In the genomic region with DNA sequence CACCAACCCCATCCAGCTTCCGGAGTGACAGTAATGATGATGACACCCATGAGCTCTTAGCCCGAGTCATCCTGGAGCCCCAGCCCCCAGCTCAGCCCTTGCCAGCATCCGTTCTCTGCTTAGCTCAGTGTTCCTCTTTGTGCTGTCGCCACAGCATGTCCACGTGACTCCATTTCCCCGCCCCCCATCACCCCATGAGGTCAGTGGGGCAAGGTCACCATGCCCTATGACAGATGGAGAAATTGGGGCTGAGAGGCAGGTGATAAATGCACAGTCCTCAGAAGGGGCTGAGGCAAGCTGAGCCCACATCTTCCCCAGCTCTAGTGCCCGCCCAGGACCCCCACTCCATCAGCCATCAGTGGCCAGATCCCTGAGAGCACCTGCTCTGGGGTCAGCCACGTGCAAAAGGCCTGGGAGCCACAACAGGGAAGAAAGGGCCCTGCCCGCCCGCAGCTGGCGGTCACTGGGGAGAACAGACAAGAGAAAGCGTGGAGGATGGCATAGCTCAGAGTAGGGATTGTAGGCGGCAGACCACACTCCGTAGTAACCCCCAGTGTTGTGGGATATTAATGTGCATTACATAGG, we compare ENCODE assay signal across 10 cellular contexts. TPM values are rescaled to one million over a fixed set of nuclear protein-coding genes. Genes with fewer than 3 reads are reported as not detected.
DNase-seq lines count a peak whose midpoint lies in the region; ATAC-seq and TF ChIP-seq lines count a peak whose summit lies in the region.
"Had no signal": no experiment of that assay in that cellular context is flagged by ENCODE, and none has a peak within 500 bp of the region (broad histone marks: within the 10 kb centered on the region; RNA-seq: fewer than 3 reads in every experiment).

No MANE protein-coding gene starts in this region.

- peak overlapping the region; percentile 33 for H2AFZ ChIP-seq in IMR-90 (replicated peaks; ENCODE audit: low read length, poor library complexity)

- no peak overlapping the region for H3K4me2 ChIP-seq in IMR-90 (ENCODE audit: low read depth, low read length)

- TF ChIP-seq CTCF in IMR-90 (conservative IDR thresholded peaks at IDR 0.05; ENCODE audit: low read depth, low read length), result no peak
- TF ChIP-seq CTCF in activated CD8-positive, alpha-beta T cell treated with anti-CD3 and anti-CD28 coated beads for 36 hours (IDR thresholded peaks at IDR 0.05), result no peak
- no peak for TF ChIP-seq CTCF in lung (IDR thresholded peaks at IDR 0.05; ENCODE audit: control extremely low read depth, extremely low read depth)

- H3K27me3 Mint-ChIP-seq in activated CD8-positive, alpha-beta T cell treated with anti-CD3 and anti-CD28 coated beads for 36 hours, result peaks cover 2% of the 10 kb centered on the region

- H3K4me3 ChIP-seq in IMR-90 (ENCODE audit: insufficient read depth, low read depth, low read length), result no peak overlapping the region
- H3K4me3 ChIP-seq in lung, result no peak overlapping the region

- H2BK5ac ChIP-seq in IMR-90 (ENCODE audit: low read depth, low read length, poor library complexity, severe bottlenecking), result no peak overlapping the region

- H3K27me3 ChIP-seq in IMR-90 (ENCODE audit: control insufficient read depth, insufficient read depth, low read length), result peaks cover 2% of the 10 kb centered on the region; the same call in 1 of the 2 replicates
- no peaks in the 10 kb centered on the region for H3K27me3 ChIP-seq in lung (ENCODE audit: control insufficient read depth, insufficient read depth)

- H4K5ac ChIP-seq in IMR-90 (ENCODE audit: low read depth, low read length), result no peak overlapping the region

- no peak for TF ChIP-seq RAD21 in IMR-90 (IDR thresholded peaks at IDR 0.05; ENCODE audit: low read length)

- H3K9me3 ChIP-seq in IMR-90 (ENCODE audit: control insufficient read depth, insufficient read depth, low read length) (no peaks in the 10 kb centered on the region), lung (ENCODE audit: control insufficient read depth in 2 of 2, insufficient read depth in 1 of 2, low read length in 1 of 2) (no peaks in the 10 kb centered on the region)

- H3K4ac ChIP-seq in IMR-90 (ENCODE audit: low read depth, low read length), result no peak overlapping the region

- no peak for TF ChIP-seq POLR2A in IMR-90 (IDR thresholded peaks at IDR 0.05; ENCODE audit: low read depth, low read length)

- H3K27ac Mint-ChIP-seq in activated CD8-positive, alpha-beta T cell treated with anti-CD3 and anti-CD28 coated beads for 36 hours, result peak overlapping the region; percentile 65

- no peak overlapping the region for H3K4me3 Mint-ChIP-seq in activated CD8-positive, alpha-beta T cell treated with anti-CD3 and anti-CD28 coated beads for 36 hours
- H3K4me3 Mint-ChIP-seq: naive B cell had no signal

- intact Hi-C loops in IMR-90 (cut with micrococcal nuclease), result no loop called here
- intact Hi-C loops in activated CD8-positive, alpha-beta T cell treated with anti-CD3 and anti-CD28 coated beads for 36 hours (cut with micrococcal nuclease), result no loop called here

- H3K9me3 Mint-ChIP-seq in activated CD8-positive, alpha-beta T cell treated with anti-CD3 and anti-CD28 coated beads for 36 hours, result no peaks in the 10 kb centered on the region

- H4K8ac ChIP-seq in IMR-90 (ENCODE audit: low read depth in 2 of 2, low read length in 2 of 2), result no peak overlapping the region

- in situ Hi-C loops in IMR-90 (cut with MboI; ENCODE audit: low sequenced_read_pairs), result no loop called here

- BruUV-seq in IMR-90 (replicated peaks; lab: Mats Ljungman, UMichigan), result no TSS peak

- H3K56ac ChIP-seq in IMR-90 (ENCODE audit: extremely low read depth, insufficient read depth, low read length), result no peak overlapping the region

- DNase-seq in CD1c-positive myeloid dendritic cell (ENCODE audit: extremely low spot score) (peak; percentile 83), IMR-90 (peak; percentile 27), lung (ENCODE audit: low spot score) (peak; percentile 61), NCI-H1105 (lab: John Stamatoyannopoulos, UW) (no peak)
- DNase-seq in activated CD8-positive, alpha-beta T cell treated with anti-CD3 and anti-CD28 coated beads for 36 hours, result peak; percentile 74
- DNase-seq: naive B cell, NCI-H446 had no signal

- no peak overlapping the region for H2AK9ac ChIP-seq in IMR-90 (replicated peaks; ENCODE audit: low read depth, low read length, poor library complexity)

- H3K27ac ChIP-seq in IMR-90 (ENCODE audit: insufficient read depth, low read length) (no peak overlapping the region), lung (ENCODE audit: low read depth in 1 of 2, low read length in 1 of 2) (no peak overlapping the region)

- H2BK20ac ChIP-seq in IMR-90 (ENCODE audit: low read depth, low read length), result no peak overlapping the region

- dilution Hi-C loops in IMR-90 (cut with HindIII; ENCODE audit: low sequenced_read_pairs, unreplicated experiment), result no loop called here

- H3K18ac ChIP-seq in IMR-90 (ENCODE audit: low read depth, low read length), result no peak overlapping the region

- H3K4me1 Mint-ChIP-seq in activated CD8-positive, alpha-beta T cell treated with anti-CD3 and anti-CD28 coated beads for 36 hours (ENCODE audit: low read depth), result peaks cover 6% of the 10 kb centered on the region

- CTCF ChIA-PET in IMR-90 (lab: Yijun Ruan, JAX), result interaction anchor here (1.0 to 1.8 kb wide), 3 partner anchors 9 to 104 kb away, joined by 3 to 9 read pairs (median 3); no protein-coding TSS in a partner anchor
- CTCF ChIA-PET in activated CD8-positive, alpha-beta T cell treated with anti-CD3 and anti-CD28 coated beads for 36 hours (lab: Charles Lee), result interaction anchor here (0.6 to 22.4 kb wide), 6 partner anchors 11 to 137 kb away, joined by 3 to 217 read pairs (median 4); partner anchors contain the start of gene SMIM5

- H3K4me1 ChIP-seq in IMR-90 (ENCODE audit: control insufficient read depth, insufficient read depth, low read length) (no peaks in the 10 kb centered on the region), lung (ENCODE audit: control insufficient read depth in 2 of 2, insufficient read depth in 2 of 2, low read length in 2 of 2) (no peaks in the 10 kb centered on the region)

- POLR2A ChIA-PET in IMR-90 (lab: Charles Lee; ENCODE audit: unreplicated experiment), result interaction anchor here (0.6 kb wide), 2 partner anchors 61 to 122 kb away, joined by 3 to 10 read pairs; no protein-coding TSS in a partner anchor
- POLR2A ChIA-PET in activated CD8-positive, alpha-beta T cell treated with anti-CD3 and anti-CD28 coated beads for 36 hours (lab: Charles Lee), result interaction anchor here (1.0 kb wide), 1 partner anchor 40 kb away, joined by 3 read pairs; no protein-coding TSS in a partner anchor

- no peak overlapping the region for H4K91ac ChIP-seq in IMR-90 (ENCODE audit: insufficient read depth, low read depth, low read length)

- no peaks in the 10 kb centered on the region for H3K36me3 Mint-ChIP-seq in activated CD8-positive, alpha-beta T cell treated with anti-CD3 and anti-CD28 coated beads for 36 hours (ENCODE audit: low read depth)
- H3K36me3 Mint-ChIP-seq: naive B cell had no signal

- no peaks in the 10 kb centered on the region for H3K79me1 ChIP-seq in IMR-90 (ENCODE audit: low read depth in 1 of 2, low read length in 2 of 2)

- no peak overlapping the region for H3K9ac ChIP-seq in IMR-90 (ENCODE audit: low read depth, low read length)

- no peaks in the 10 kb centered on the region for H4K20me1 ChIP-seq in IMR-90 (ENCODE audit: insufficient read depth, low read length)

- WGBS in IMR-90 (ENCODE audit: extremely low coverage in 2 of 2, insufficient read length in 1 of 2), 2 experiments, result 63% methylated on average over 7 of the region's 14 CpGs; no CpG with 5 or more reads in 1 of the 2 experiments
- WGBS in lung, 2 donors, result 49 to 68% methylated on average over 14 of the region's 14 CpGs

- no peaks in the 10 kb centered on the region for H3K36me3 ChIP-seq in IMR-90 (ENCODE audit: control insufficient read depth, insufficient read depth, low read length)
- H3K36me3 ChIP-seq in lung (ENCODE audit: control insufficient read depth in 2 of 2, insufficient read depth in 2 of 2, low read length in 2 of 2), result peaks cover 0 to 18% of the 10 kb centered on the region in 2 donors

- ATAC-seq in IMR-90 (ENCODE audit: low read depth) (no peak; the same call in 1 of the 2 replicates), lung (ENCODE audit: insufficient read depth, low FRiP score) (no peak), HG03045 (IDR thresholded peaks at IDR 0.05; ENCODE audit: unreplicated experiment) (no peak), GM18867 (IDR thresholded peaks at IDR 0.05; ENCODE audit: unreplicated experiment) (no peak), HG03159 (IDR thresholded peaks at IDR 0.05; ENCODE audit: unreplicated experiment) (no peak)
- ATAC-seq in activated CD8-positive, alpha-beta T cell treated with anti-CD3 and anti-CD28 coated beads for 36 hours, result peak; percentile 95

- no peak overlapping the region for H3K23ac ChIP-seq in IMR-90 (ENCODE audit: low read depth, low read length)

- H2AK5ac ChIP-seq in IMR-90 (ENCODE audit: low read depth, low read length), result no peak overlapping the region

- no peak overlapping the region for H3K14ac ChIP-seq in IMR-90 (replicated peaks; ENCODE audit: low read depth, low read length)

- no peak overlapping the region for H2BK15ac ChIP-seq in IMR-90 (ENCODE audit: low read depth, low read length)

- no peaks in the 10 kb centered on the region for H3K9me1 ChIP-seq in IMR-90 (ENCODE audit: insufficient read depth, low read length)

- no peak overlapping the region for H2BK120ac ChIP-seq in IMR-90 (ENCODE audit: low read depth, low read length)

RNA-seq across cellular contexts. Expression of gene ITGB4, which starts 17.1 kb away (rescaled TPM):
- under 0.01 TPM in 1 of 2 replicates, not detected in the other for total RNA-seq in IMR-90 (2012; rRNA removed)
- 0.27 and 0.39 TPM in 2 replicates for polyA plus RNA-seq in IMR-90 (2012; rRNA removed)
- 0.04 and 0.36 TPM in 2 replicates for polyA plus RNA-seq in IMR-90 (2012; cell fraction: cytosol; rRNA removed)
- polyA plus RNA-seq in IMR-90 (2012; cell fraction: nucleus; rRNA removed; ENCODE audit: low replicate concordance), result 0.63 and 1.5 TPM in 2 replicates
- total RNA-seq in activated CD8-positive, alpha-beta T cell treated with anti-CD3 and anti-CD28 coated beads for 36 hours, result 1 to 10 TPM in 1 of 2 experiments, under 1 TPM in 1; 0.69 to 1.8 TPM
- 10 to 100 TPM; 11.1 to 47.8 TPM for total RNA-seq in lung
- polyA plus RNA-seq in lung, result 10 to 100 TPM; 11.4 to 18.1 TPM

RNA-seq across cellular contexts. Expression of gene GALK1, which starts 26.7 kb away (rescaled TPM):
- total RNA-seq in IMR-90 (2012; rRNA removed), result 18.9 and 21.9 TPM in 2 replicates
- polyA plus RNA-seq in IMR-90 (2012; rRNA removed), result 19.9 and 28.7 TPM in 2 replicates
- 34.6 and 48.4 TPM in 2 replicates for polyA plus RNA-seq in IMR-90 (2012; cell fraction: cytosol; rRNA removed)
- 51.9 and 143 TPM in 2 replicates for polyA plus RNA-seq in IMR-90 (2012; cell fraction: nucleus; rRNA removed; ENCODE audit: low replicate concordance)
- 10 to 100 TPM; 43.4 to 50.7 TPM for total RNA-seq in activated CD8-positive, alpha-beta T cell treated with anti-CD3 and anti-CD28 coated beads for 36 hours
- total RNA-seq in lung, result 10 to 100 TPM; 23.0 to 52.9 TPM
- 10 to 100 TPM; 35.2 to 70.5 TPM for polyA plus RNA-seq in lung

RNA-seq across cellular contexts. Expression of gene UNK, which starts 46.3 kb away (rescaled TPM):
- total RNA-seq in IMR-90 (2012; rRNA removed) (15.4 and 15.8 TPM in 2 replicates), lung (10 to 100 TPM; 32.8 to 72.4 TPM)
- polyA plus RNA-seq in IMR-90 (2012; rRNA removed) (16.9 and 17.3 TPM in 2 replicates), lung (10 to 100 TPM; 15.5 to 18.7 TPM)
- polyA plus RNA-seq in IMR-90 (2012; cell fraction: cytosol; rRNA removed), result 14.3 and 21.3 TPM in 2 replicates
- 35.1 and 41.8 TPM in 2 replicates for polyA plus RNA-seq in IMR-90 (2012; cell fraction: nucleus; rRNA removed; ENCODE audit: low replicate concordance)
- 10 to 100 TPM; 26.4 to 26.6 TPM for total RNA-seq in activated CD8-positive, alpha-beta T cell treated with anti-CD3 and anti-CD28 coated beads for 36 hours

Comparison
In these comparisons a context has a peak if more than half of its experiments do, and no peak if none do; other contexts are left out.
1. RNA of gene ITGB4, which starts 17.1 kb away (total RNA-seq): 11.1 to 47.8 TPM in lung; 0.69 to 1.8 TPM in activated CD8-positive, alpha-beta T cell treated with anti-CD3 and anti-CD28 coated beads for 36 hours and under 0.01 TPM in IMR-90; every median in the first group is over 4 times any median in the second.